In genomic region chr19:35901854-35902661, GRCh38 we compare ENCODE assay signal across 1 cellular context.
TF ChIP-seq lines count a peak whose summit lies in the region.

Gene HCST, plus strand, starts transcription at chr19:35902529. Its CDS starts 65 bp downstream, at chr19:35902594.

TF ChIP-seq in WTC11, 78 proteins besides CTCF, POLR2A, EP300 and RAD21 (continued from another document):
- no peak for TF ChIP-seq ZSCAN18 (CRISPR knock-in tag; IDR thresholded peaks at IDR 0.05)
- TF ChIP-seq NFE2L1 (CRISPR knock-in tag; IDR thresholded peaks at IDR 0.05), result no peak
- no peak for TF ChIP-seq ZNF416 (CRISPR knock-in tag; IDR thresholded peaks at IDR 0.05)
- no peak for TF ChIP-seq ATF2 (CRISPR knock-in tag; IDR thresholded peaks at IDR 0.05; ENCODE audit: borderline replicate concordance, low read depth)
- TF ChIP-seq E2F1 (CRISPR knock-in tag; IDR thresholded peaks at IDR 0.05), result no peak
- TF ChIP-seq ESRRA (CRISPR knock-in tag; IDR thresholded peaks at IDR 0.05; ENCODE audit: borderline replicate concordance), result no peak
- no peak for TF ChIP-seq ZNF281 (CRISPR knock-in tag; IDR thresholded peaks at IDR 0.05)
- TF ChIP-seq ATF1 (CRISPR knock-in tag; IDR thresholded peaks at IDR 0.05), result no peak
- TF ChIP-seq ZNF317 (CRISPR knock-in tag; IDR thresholded peaks at IDR 0.05; ENCODE audit: borderline replicate concordance, low read depth), result no peak
- no peak for TF ChIP-seq HMGA2 (CRISPR knock-in tag; IDR thresholded peaks at IDR 0.05)
